ENCODE assay signal across 8 cellular contexts in the genomic region with DNA sequence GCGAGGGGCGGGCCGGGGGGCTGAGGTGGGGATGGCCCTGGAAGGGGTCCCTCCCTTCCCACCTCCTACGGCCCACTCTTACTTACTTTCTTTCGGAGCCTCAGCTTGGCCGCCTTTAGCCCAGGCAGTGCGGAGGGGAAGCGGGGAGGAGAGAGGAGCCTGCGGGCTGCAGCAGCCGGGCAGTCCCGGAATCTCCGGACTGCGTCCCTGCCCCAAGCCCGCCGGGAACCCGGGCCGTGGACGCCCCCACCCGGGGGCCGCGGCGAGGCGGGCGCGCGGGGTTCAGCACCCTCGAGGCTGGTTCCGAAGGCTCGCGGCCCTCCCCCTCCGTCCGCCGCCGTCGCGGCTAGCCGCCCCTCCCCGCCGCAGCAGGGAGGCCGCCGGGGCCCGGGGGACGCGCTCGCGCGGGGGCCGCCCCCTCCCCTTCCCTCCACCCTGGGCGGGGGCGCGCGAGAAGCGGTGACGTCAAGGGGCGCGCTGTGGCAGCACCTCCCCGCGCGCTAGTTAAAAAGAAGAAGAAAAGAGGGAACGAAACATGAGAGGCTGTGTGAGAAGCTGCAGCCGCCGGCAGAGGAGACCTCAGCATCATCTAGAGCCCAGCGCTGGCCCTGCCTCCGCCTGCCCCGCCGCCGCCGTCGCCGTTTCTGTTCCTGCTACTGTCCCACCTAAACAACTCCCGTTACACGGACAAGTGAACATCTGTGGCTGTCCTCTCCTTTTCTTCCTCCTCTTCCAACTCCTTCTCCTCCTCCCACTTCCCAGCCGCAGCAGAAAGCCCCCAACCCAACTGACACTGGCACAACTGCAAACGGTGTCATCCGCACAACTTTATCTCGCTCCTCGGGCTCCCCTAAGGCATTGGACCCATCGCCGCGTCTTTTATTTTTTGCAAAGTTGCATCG. TPM values are rescaled to one million over a fixed set of nuclear protein-coding genes. Genes with fewer than 3 reads are reported as not detected.
A peak's percentile ranks its signal among the peaks of the same experiment; 100 is the strongest.
DNase-seq lines count a peak whose midpoint lies in the region; ATAC-seq and TF ChIP-seq lines count a peak whose summit lies in the region.

A gene with protein sequence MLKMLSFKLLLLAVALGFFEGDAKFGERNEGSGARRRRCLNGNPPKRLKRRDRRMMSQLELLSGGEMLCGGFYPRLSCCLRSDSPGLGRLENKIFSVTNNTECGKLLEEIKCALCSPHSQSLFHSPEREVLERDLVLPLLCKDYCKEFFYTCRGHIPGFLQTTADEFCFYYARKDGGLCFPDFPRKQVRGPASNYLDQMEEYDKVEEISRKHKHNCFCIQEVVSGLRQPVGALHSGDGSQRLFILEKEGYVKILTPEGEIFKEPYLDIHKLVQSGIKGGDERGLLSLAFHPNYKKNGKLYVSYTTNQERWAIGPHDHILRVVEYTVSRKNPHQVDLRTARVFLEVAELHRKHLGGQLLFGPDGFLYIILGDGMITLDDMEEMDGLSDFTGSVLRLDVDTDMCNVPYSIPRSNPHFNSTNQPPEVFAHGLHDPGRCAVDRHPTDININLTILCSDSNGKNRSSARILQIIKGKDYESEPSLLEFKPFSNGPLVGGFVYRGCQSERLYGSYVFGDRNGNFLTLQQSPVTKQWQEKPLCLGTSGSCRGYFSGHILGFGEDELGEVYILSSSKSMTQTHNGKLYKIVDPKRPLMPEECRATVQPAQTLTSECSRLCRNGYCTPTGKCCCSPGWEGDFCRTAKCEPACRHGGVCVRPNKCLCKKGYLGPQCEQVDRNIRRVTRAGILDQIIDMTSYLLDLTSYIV (plus strand): TSS at position 536 of the 902 bp plus-strand sequence. CDS start 520 bp downstream, outside the sequence.

- peaks cover 39 to 48% (median 43%) of the 10 kb centered on the region in 11 experiments for H3K27me3 ChIP-seq in BLaER1 treated with 17β-estradiol and CSF1 and Interleukin-3, amounts not matched to agents 10 nM and 100 nM
- H3K27me3 ChIP-seq in neuron (ENCODE audit: insufficient read depth, low read length): no peaks in the 10 kb centered on the region

- DNase-seq in NCI-H146 treated with DMSO at 0.1 percent for 48 hours (lab: John Stamatoyannopoulos, UW; ENCODE audit: unreplicated experiment) (peak; percentile 7), glutamatergic neuron (peak; percentile 66), DMS79 treated with DMSO at 0.1 percent for 48 hours (lab: John Stamatoyannopoulos, UW) (no peak)
- DNase-seq in stimulated activated CD4-positive, alpha-beta T cell treated with anti-CD3 and anti-CD28 coated beads, Interleukin-2, amount 100 ng/mL, for 48 hours: no peak

- H3K4me2 ChIP-seq in BLaER1 treated with 17β-estradiol and CSF1 and Interleukin-3, amounts not matched to agents 10 nM and 100 nM: peak within 1 kb of the TSS; percentile 86 to 99 (median 96)

- H3K9me3 Mint-ChIP-seq in activated naive CD8-positive, alpha-beta T cell (ENCODE audit: low read depth): no peaks in the 10 kb centered on the region
- peaks cover 12% of the 10 kb centered on the region for H3K9me3 Mint-ChIP-seq in glutamatergic neuron (ENCODE audit: unreplicated experiment)

- peak within 1 kb of the TSS; percentile 61 to 78 (median 71) for H3K4me3 ChIP-seq in BLaER1 treated with 17β-estradiol and CSF1 and Interleukin-3, amounts not matched to agents 10 nM and 100 nM
- H3K4me3 ChIP-seq in neuron (ENCODE audit: low read length): peak within 1 kb of the TSS; percentile 49

- H3K27ac Mint-ChIP-seq in activated naive CD8-positive, alpha-beta T cell: no peak within 1 kb of the TSS
- H3K27ac Mint-ChIP-seq in glutamatergic neuron (ENCODE audit: unreplicated experiment): peak within 1 kb of the TSS; percentile 91

- no peak for TF ChIP-seq CTCF in glutamatergic neuron (IDR thresholded peaks at IDR 0.05; ENCODE audit: partially characterized antibody, unreplicated experiment)

- peaks cover 23% of the 10 kb centered on the region for H3K4me1 Mint-ChIP-seq in activated naive CD8-positive, alpha-beta T cell (ENCODE audit: low read depth)
- peaks cover 16% of the 10 kb centered on the region for H3K4me1 Mint-ChIP-seq in glutamatergic neuron (ENCODE audit: low read depth, unreplicated experiment)

- H3K4me1 ChIP-seq in BLaER1 treated with 17β-estradiol and CSF1 and Interleukin-3, amounts not matched to agents 10 nM and 100 nM: peaks cover 17 to 35% (median 29%) of the 10 kb centered on the region in 10 experiments
- H3K4me1 ChIP-seq in neuron (ENCODE audit: insufficient read depth, low read length): peaks cover 44% of the 10 kb centered on the region

- H3K9ac ChIP-seq in BLaER1 treated with 17β-estradiol and CSF1 and Interleukin-3, amounts not matched to agents 10 nM and 100 nM: peak within 1 kb of the TSS; percentile 47 to 77 (median 69); a peak in 21 of 22 replicates

- H3K9me3 ChIP-seq in BLaER1 treated with 17β-estradiol and CSF1 and Interleukin-3, amounts not matched to agents 10 nM and 100 nM (replicated peaks in 1 of 11): no peaks in the 10 kb centered on the region
- no peaks in the 10 kb centered on the region for H3K9me3 ChIP-seq in neuron (ENCODE audit: low read length)

- peak within 1 kb of the TSS in 7 of 11 experiments; percentile 15 to 68 (median 43); a peak in 9 of 22 replicates for H3K27ac ChIP-seq in BLaER1 treated with 17β-estradiol and CSF1 and Interleukin-3, amounts not matched to agents 10 nM and 100 nM

- peak within 1 kb of the TSS; percentile 91 for H2AFZ ChIP-seq in neuron (ENCODE audit: low read depth, low read length)

- no peaks in the 10 kb centered on the region for H3K36me3 ChIP-seq in BLaER1 treated with 17β-estradiol and CSF1 and Interleukin-3, amounts not matched to agents 10 nM and 100 nM
- H3K36me3 ChIP-seq in neuron (ENCODE audit: insufficient read depth, low read length): no peaks in the 10 kb centered on the region

- no peaks in the 10 kb centered on the region for H3K36me3 Mint-ChIP-seq in activated naive CD8-positive, alpha-beta T cell
- no peaks in the 10 kb centered on the region for H3K36me3 Mint-ChIP-seq in glutamatergic neuron (ENCODE audit: unreplicated experiment)

- H3K27me3 Mint-ChIP-seq in activated naive CD8-positive, alpha-beta T cell: peaks cover 44% of the 10 kb centered on the region
- H3K27me3 Mint-ChIP-seq in glutamatergic neuron (ENCODE audit: unreplicated experiment): peaks cover 21% of the 10 kb centered on the region

- H3K4me3 Mint-ChIP-seq in activated naive CD8-positive, alpha-beta T cell: peak within 1 kb of the TSS; percentile 88
- H3K4me3 Mint-ChIP-seq in glutamatergic neuron (ENCODE audit: unreplicated experiment): peak within 1 kb of the TSS; percentile 100

- H4K20me1 ChIP-seq in BLaER1 treated with 17β-estradiol and CSF1 and Interleukin-3, amounts not matched to agents 10 nM and 100 nM: no peaks in the 10 kb centered on the region

- ATAC-seq in GM18909 (IDR thresholded peaks at IDR 0.05; ENCODE audit: poor library complexity, unreplicated experiment): peak; percentile 54

RNA-seq across cellular contexts. Expression of the gene that starts here (rescaled TPM):
- total RNA-seq in glutamatergic neuron (ENCODE audit: unreplicated experiment): 9.7 TPM

Comparison
In these comparisons a context has a peak if more than half of its experiments do, and no peak if none do; other contexts are left out.
1. DNase-seq: peak in NCI-H146 treated with DMSO at 0.1 percent for 48 hours (single experiment) and glutamatergic neuron (single experiment); none in DMS79 treated with DMSO at 0.1 percent for 48 hours (single experiment) and stimulated activated CD4-positive, alpha-beta T cell treated with anti-CD3 and anti-CD28 coated beads, Interleukin-2, amount 100 ng/mL, for 48 hours (0 of 2).